Comparison of ENCODE assay signal across 21 cellular contexts in genomic region chr2:227310756-227311110, GRCh38. TPM values are rescaled to one million over a fixed set of nuclear protein-coding genes. Genes with fewer than 3 reads are reported as not detected.
DNase-seq lines count a peak whose midpoint lies in the region; ATAC-seq and TF ChIP-seq lines count a peak whose summit lies in the region.
"Had no signal": no experiment of that assay in that cellular context is flagged by ENCODE, and none has a peak within 500 bp of the region (broad histone marks: within the 10 kb centered on the region; RNA-seq: fewer than 3 reads in every experiment).

No MANE protein-coding gene starts in this region.

- H3K4me3 ChIP-seq in body of pancreas: no peak overlapping the region
- H3K4me3 ChIP-seq in uterus: no peak overlapping the region
- H3K4me3 ChIP-seq: GM23248 had no signal

- 52 to 61% methylated on average over 4 of the region's 4 CpGs for WGBS in body of pancreas, 2 donors

- no peak for TF ChIP-seq CTCF in body of pancreas (IDR thresholded peaks at IDR 0.05)
- TF ChIP-seq CTCF in uterus (IDR thresholded peaks at IDR 0.05): no peak

- TF ChIP-seq EP300 in Ishikawa (IDR thresholded peaks at IDR 0.05; ENCODE audit: borderline replicate concordance): peak; percentile 74; the same call in 1 of the 2 replicates

- intact Hi-C loops in body of pancreas (cut with DNase I): no loop called here
- intact Hi-C loops in uterus (cut with DNase I; ENCODE audit: low total_unique reads): no loop called here

- no peaks in the 10 kb centered on the region for H3K27me3 ChIP-seq in body of pancreas
- H3K27me3 ChIP-seq in uterus: no peaks in the 10 kb centered on the region

- TF ChIP-seq RAD21 in Ishikawa (IDR thresholded peaks at IDR 0.05; ENCODE audit: low read depth): no peak

- DNase-seq in ACHN: peak; percentile 61
- DNase-seq in body of pancreas: no peak
- peak; percentile 93 for DNase-seq in kidney tubule cell (ENCODE audit: low spot score)
- no peak for DNase-seq in uterus
- no peak for DNase-seq in central memory CD4-positive, alpha-beta T cell
- no peak for DNase-seq in activated effector memory CD4-positive, alpha-beta T cell treated with anti-CD3 and anti-CD28 coated beads, Interleukin-2, amount 50 U/mL, for 16 hours
- DNase-seq in NCI-H748 (lab: John Stamatoyannopoulos, UW; ENCODE audit: unreplicated experiment): no peak
- DNase-seq: activated CD8-positive, alpha-beta T cell treated with anti-CD3 and anti-CD28 coated beads, Interleukin-2, amount 10 ng/mL, durations not matched to agents 7 days and 5 days; activated naive CD8-positive, alpha-beta T cell treated with anti-CD3 and anti-CD28 coated beads for 36 hours; aorta; CD4-positive, CD25-positive, alpha-beta regulatory T cell; glutamatergic neuron; GM23248; NCI-H1417; NCI-H2081; NCI-H345; NCI-H82; stimulated activated naive CD4-positive, alpha-beta T cell; T-helper 2 cell had no signal

- H3K4me1 ChIP-seq in body of pancreas: no peaks in the 10 kb centered on the region
- no peaks in the 10 kb centered on the region for H3K4me1 ChIP-seq in uterus

- in situ Hi-C loops in ACHN (cut with HindIII; ENCODE audit: low pct_ligation_motif_present, low pct_unique_long_range_greater_than_20kb, low sequenced_read_pairs): no loop called here

- H3K9me3 ChIP-seq in body of pancreas (no peaks in the 10 kb centered on the region), uterus (no peaks in the 10 kb centered on the region)

- H3K36me3 ChIP-seq in body of pancreas (replicated peaks in 1 of 2; ENCODE audit: insufficient read depth in 1 of 2, low read depth in 2 of 2) (no peaks in the 10 kb centered on the region), uterus (no peaks in the 10 kb centered on the region)

- no peak for TF ChIP-seq POLR2A in body of pancreas (IDR thresholded peaks at IDR 0.05)
- TF ChIP-seq POLR2A in uterus (IDR thresholded peaks at IDR 0.05): no peak

- H3K27ac ChIP-seq in body of pancreas (peak overlapping the region in 2 of 4 donors; percentile 41 to 53), uterus (no peak overlapping the region)
- H3K27ac ChIP-seq: GM23248 had no signal

- ATAC-seq in body of pancreas: peak; percentile 81
- ATAC-seq: activated CD8-positive, alpha-beta T cell treated with anti-CD3 and anti-CD28 coated beads, Interleukin-2, amount 10 ng/mL, durations not matched to agents 7 days and 5 days; SK-N-SH treated with all-trans-retinoic acid at 6 μM for 48 hours had no signal

TF ChIP-seq in Ishikawa, 13 proteins besides CTCF, POLR2A, EP300 and RAD21:
- no peak for TF ChIP-seq EGR1 (IDR thresholded peaks at IDR 0.05)
- TF ChIP-seq NFIC (IDR thresholded peaks at IDR 0.05): peak; percentile 38; the same call in 1 of the 2 replicates
- TF ChIP-seq YY1 (IDR thresholded peaks at IDR 0.05; ENCODE audit: low read depth): peak; percentile 24; the same call in 1 of the 2 replicates
- TF ChIP-seq CEBPB (IDR thresholded peaks at IDR 0.05): no peak
- no peak for TF ChIP-seq USF1 (IDR thresholded peaks at IDR 0.05)
- TF ChIP-seq FOXM1 (IDR thresholded peaks at IDR 0.05; ENCODE audit: borderline replicate concordance, low read depth): no peak
- no peak for TF ChIP-seq TAF1 (IDR thresholded peaks at IDR 0.05; ENCODE audit: low read depth)
- no peak for TF ChIP-seq ZBTB7A (IDR thresholded peaks at IDR 0.05; ENCODE audit: low read depth)
- TF ChIP-seq TCF12 (IDR thresholded peaks at IDR 0.05; ENCODE audit: low read depth): peak; percentile 46; the same call in 1 of the 2 replicates
- TF ChIP-seq CREB1 (IDR thresholded peaks at IDR 0.05; ENCODE audit: low read depth): no peak
- 0 out of 2 replicates have a peak, but pooled peaks have one; percentile 28 for TF ChIP-seq MAX (IDR thresholded peaks at IDR 0.05)
- TF ChIP-seq TEAD4 (IDR thresholded peaks at IDR 0.05): peak; percentile 85
- no peak for TF ChIP-seq REST (IDR thresholded peaks at IDR 0.05; ENCODE audit: low read depth)

RNA-seq across cellular contexts. Expression of gene MFF, which starts 14.3 kb away (rescaled TPM):
- 100 to 1,000 TPM in 1 of 2 donors, 10 to 100 TPM in 1; 86.9 to 141 TPM for total RNA-seq in body of pancreas
- total RNA-seq in uterus: 10 to 100 TPM; 15.1 to 99.1 (median 88.3) TPM

Comparison
In these comparisons a context has a peak if more than half of its experiments do, and no peak if none do; other contexts are left out.
1. DNase-seq: peak in ACHN (single experiment) and kidney tubule cell (single experiment); none in body of pancreas (0 of 4), uterus (0 of 2), central memory CD4-positive, alpha-beta T cell (single experiment), activated effector memory CD4-positive, alpha-beta T cell treated with anti-CD3 and anti-CD28 coated beads, Interleukin-2, amount 50 U/mL, for 16 hours (single experiment) and NCI-H748 (single experiment).